ENCODE assay signal across 18 cellular contexts in genomic region chr17:38435795-38436194, GRCh38.
"Had no signal": no experiment of that assay in that cellular context is flagged by ENCODE, and none has a peak within 500 bp of the region (broad histone marks: within the 10 kb centered on the region; RNA-seq: fewer than 3 reads in every experiment).

No MANE protein-coding gene starts in this region.

- H2AFZ ChIP-seq: neural progenitor cell had no signal

- DNase-seq: activated CD4-positive, alpha-beta T cell treated with anti-CD3 and anti-CD28 coated beads, Interleukin-2, amount 50 U/mL, for 48 hours; activated CD8-positive, alpha-beta memory T cell treated with anti-CD3 and anti-CD28 coated beads, Interleukin-2, amount 10 ng/mL, durations not matched to agents 7 days and 5 days; activated naive CD4-positive, alpha-beta T cell treated with anti-CD3 and anti-CD28 coated beads, Interleukin-2, amount 50 U/mL, for 16 hours; activated T-cell treated with anti-CD3 and anti-CD28 coated beads, Interleukin-2, amount 50 U/mL, for 1 hour; effector memory CD4-positive, alpha-beta T cell; heart left ventricle; pancreas; spleen; stimulated activated naive CD8-positive, alpha-beta T cell treated with anti-CD3 and anti-CD28 coated beads, Interleukin-15, amount 100 ng/mL, for 72 hours; T-helper 1 cell; T1000; thyroid gland; uterus had no signal

- FAIRE-seq: frontal cortex, pancreas had no signal

- H3K4me1 ChIP-seq: pancreas, thyroid gland had no signal

- H3K4me1 Mint-ChIP-seq: activated CD8-positive, alpha-beta memory T cell treated with anti-CD3 and anti-CD28 coated beads, Interleukin-2, amount 10 ng/mL, durations not matched to agents 7 days and 5 days; central memory CD8-positive, alpha-beta T cell; stimulated activated naive CD8-positive, alpha-beta T cell treated with anti-CD3 and anti-CD28 coated beads, Interleukin-15, amount 100 ng/mL, for 72 hours had no signal

- ATAC-seq: activated CD8-positive, alpha-beta memory T cell treated with anti-CD3 and anti-CD28 coated beads, Interleukin-2, amount 10 ng/mL, durations not matched to agents 7 days and 5 days; heart left ventricle; pancreas; sciatic nerve; stimulated activated naive CD8-positive, alpha-beta T cell treated with anti-CD3 and anti-CD28 coated beads, Interleukin-15, amount 100 ng/mL, for 72 hours had no signal

- H3K27ac ChIP-seq: neural progenitor cell, pancreas, thyroid gland, uterus had no signal

- H3K27me3 ChIP-seq: heart left ventricle, neural progenitor cell, pancreas, spleen, thyroid gland, uterus had no signal

- H3K36me3 Mint-ChIP-seq: activated CD8-positive, alpha-beta memory T cell treated with anti-CD3 and anti-CD28 coated beads, Interleukin-2, amount 10 ng/mL, durations not matched to agents 7 days and 5 days; neural progenitor cell had no signal

- H3K27ac Mint-ChIP-seq: activated CD8-positive, alpha-beta memory T cell treated with anti-CD3 and anti-CD28 coated beads, Interleukin-2, amount 10 ng/mL, durations not matched to agents 7 days and 5 days; stimulated activated naive CD8-positive, alpha-beta T cell treated with anti-CD3 and anti-CD28 coated beads, Interleukin-15, amount 100 ng/mL, for 72 hours had no signal

- H3K4me3 Mint-ChIP-seq: activated CD8-positive, alpha-beta memory T cell treated with anti-CD3 and anti-CD28 coated beads, Interleukin-2, amount 10 ng/mL, durations not matched to agents 7 days and 5 days; brain; central memory CD8-positive, alpha-beta T cell; stimulated activated naive CD8-positive, alpha-beta T cell treated with anti-CD3 and anti-CD28 coated beads, Interleukin-15, amount 100 ng/mL, for 72 hours had no signal

- H3K4me2 ChIP-seq: neural progenitor cell had no signal

- H3K9me3 ChIP-seq: heart left ventricle, pancreas, spleen, thyroid gland, uterus had no signal

- H3K9ac ChIP-seq: neural progenitor cell had no signal

- H3K9me3 Mint-ChIP-seq: brain; central memory CD8-positive, alpha-beta T cell; stimulated activated naive CD8-positive, alpha-beta T cell treated with anti-CD3 and anti-CD28 coated beads, Interleukin-15, amount 100 ng/mL, for 72 hours had no signal

- H3K36me3 ChIP-seq: neural progenitor cell, pancreas, spleen, thyroid gland, uterus had no signal

- H3K4me3 ChIP-seq: heart left ventricle, neural progenitor cell, pancreas, spleen, thyroid gland, uterus had no signal

- H3K27me3 Mint-ChIP-seq: brain; central memory CD8-positive, alpha-beta T cell had no signal
